ENCODE assay signal across 8 cellular contexts in genomic region chr12:47080725-47081502, GRCh38. TPM values are rescaled to one million over a fixed set of nuclear protein-coding genes. Genes with fewer than 3 reads are reported as not detected.
DNase-seq lines count a peak whose midpoint lies in the region; ATAC-seq and TF ChIP-seq lines count a peak whose summit lies in the region.

No MANE protein-coding gene starts in this region.

- peak overlapping the region; percentile 86 for H3K4me3 Mint-ChIP-seq in activated CD8-positive, alpha-beta memory T cell treated with anti-CD3 and anti-CD28 coated beads, Interleukin-2, amount 10 ng/mL, durations not matched to agents 7 days and 5 days

- no peak for TF ChIP-seq EP300 in stomach (IDR thresholded peaks at IDR 0.05)

- H3K27ac Mint-ChIP-seq in activated CD8-positive, alpha-beta memory T cell treated with anti-CD3 and anti-CD28 coated beads, Interleukin-2, amount 10 ng/mL, durations not matched to agents 7 days and 5 days: peak overlapping the region; percentile 80

- H3K36me3 ChIP-seq in stomach: no peaks in the 10 kb centered on the region

- H3K27ac ChIP-seq in epithelial cell of prostate: peak overlapping the region; percentile 94
- peak overlapping the region; percentile 22 to 92 (median 88) for H3K27ac ChIP-seq in stomach

- no peaks in the 10 kb centered on the region for H3K9me3 Mint-ChIP-seq in activated CD8-positive, alpha-beta memory T cell treated with anti-CD3 and anti-CD28 coated beads, Interleukin-2, amount 10 ng/mL, durations not matched to agents 7 days and 5 days (ENCODE audit: low read depth)

- no peak for TF ChIP-seq CTCF in stomach (IDR thresholded peaks at IDR 0.05)

- peaks cover 0 to 16% (median 0%) of the 10 kb centered on the region in 3 donors for H3K27me3 ChIP-seq in stomach

- WGBS in stomach, 5 donors: 17 to 26% (median 21%) methylated on average over 26 of the region's 26 CpGs

- no peaks in the 10 kb centered on the region for H3K9me3 ChIP-seq in stomach

- peaks cover 8 to 73% (median 36%) of the 10 kb centered on the region in 4 donors for H3K4me1 ChIP-seq in stomach

- TF ChIP-seq POLR2A in stomach (IDR thresholded peaks at IDR 0.05): no peak

- peaks cover 77% of the 10 kb centered on the region for H3K4me1 Mint-ChIP-seq in activated CD8-positive, alpha-beta memory T cell treated with anti-CD3 and anti-CD28 coated beads, Interleukin-2, amount 10 ng/mL, durations not matched to agents 7 days and 5 days

- intact Hi-C loops in stomach (cut with DNase I; ENCODE audit: low total_unique reads): loop anchor here (5.0 kb wide), 1 partner anchor 226 kb away; no protein-coding TSS in a partner anchor

- ATAC-seq in activated CD8-positive, alpha-beta memory T cell treated with anti-CD3 and anti-CD28 coated beads, Interleukin-2, amount 10 ng/mL, durations not matched to agents 7 days and 5 days: peak; percentile 55
- ATAC-seq in GM18867 (IDR thresholded peaks at IDR 0.05; ENCODE audit: unreplicated experiment) (no peak), GM19455 (IDR thresholded peaks at IDR 0.05; ENCODE audit: unreplicated experiment) (no peak)

- CTCF ChIA-PET in activated CD8-positive, alpha-beta memory T cell treated with anti-CD3 and anti-CD28 coated beads, Interleukin-2, amount 10 ng/mL, durations not matched to agents 7 days and 5 days (lab: Charles Lee): interaction anchor here (1.0 to 4.3 kb wide), 13 partner anchors 10 to 317 kb away, joined by 3 to 40 read pairs (median 6); no protein-coding TSS in a partner anchor

- H3K27me3 Mint-ChIP-seq in activated CD8-positive, alpha-beta memory T cell treated with anti-CD3 and anti-CD28 coated beads, Interleukin-2, amount 10 ng/mL, durations not matched to agents 7 days and 5 days: no peaks in the 10 kb centered on the region

- DNase-seq in DMS153 treated with DMSO at 0.1 percent for 48 hours (lab: John Stamatoyannopoulos, UW; ENCODE audit: unreplicated experiment) (peak; percentile 70), NCI-H1930 (lab: John Stamatoyannopoulos, UW) (peak; percentile 71 to 72), epithelial cell of prostate (ENCODE audit: low read depth, low spot score) (no peak), myocyte (ENCODE audit: low read depth) (peak; percentile 70), stomach (peak; percentile 50)
- peak; percentile 81 for DNase-seq in activated CD8-positive, alpha-beta memory T cell treated with anti-CD3 and anti-CD28 coated beads, Interleukin-2, amount 10 ng/mL, durations not matched to agents 7 days and 5 days

- peaks cover 11% of the 10 kb centered on the region for H3K36me3 Mint-ChIP-seq in activated CD8-positive, alpha-beta memory T cell treated with anti-CD3 and anti-CD28 coated beads, Interleukin-2, amount 10 ng/mL, durations not matched to agents 7 days and 5 days

- peak overlapping the region; percentile 72 to 92 (median 80) for H3K4me3 ChIP-seq in stomach

RNA-seq across cellular contexts. Expression of gene AMIGO2, which starts 1.2 kb away (rescaled TPM):
- 10 to 100 TPM; 11.6 to 14.2 TPM for total RNA-seq in activated CD8-positive, alpha-beta memory T cell treated with anti-CD3 and anti-CD28 coated beads, Interleukin-2, amount 10 ng/mL, durations not matched to agents 7 days and 5 days
- total RNA-seq in myocyte (13.1 and 16.6 TPM in 2 replicates), stomach (10 to 100 TPM in 1 of 5 donors, 1 to 10 TPM in 4; 2.0 to 10.5 (median 4.0) TPM)
- 294 TPM for polyA plus RNA-seq in myocyte (2012)
- 1 to 10 TPM; 1.6 to 4.0 (median 2.3) TPM for polyA plus RNA-seq in stomach

RNA-seq across cellular contexts. Expression of gene PCED1B, which starts 1.5 kb away (rescaled TPM):
- total RNA-seq in activated CD8-positive, alpha-beta memory T cell treated with anti-CD3 and anti-CD28 coated beads, Interleukin-2, amount 10 ng/mL, durations not matched to agents 7 days and 5 days: 10 to 100 TPM; 44.3 to 63.2 TPM
- total RNA-seq in myocyte (0.99 and 2.8 TPM in 2 replicates), stomach (1 to 10 TPM in 3 of 5 donors, under 1 TPM in 1, not detected in 1; 0.73 to 7.6 (median 5.2) TPM)
- polyA plus RNA-seq in myocyte (2012): 19.5 TPM
- polyA plus RNA-seq in stomach: 1 to 10 TPM; 1.4 to 2.4 (median 2.1) TPM

Comparison
In these comparisons a context has a peak if more than half of its experiments do, and no peak if none do; other contexts are left out.
1. RNA of gene PCED1B, which starts 1.5 kb away (total RNA-seq): 44.3 to 63.2 TPM in activated CD8-positive, alpha-beta memory T cell treated with anti-CD3 and anti-CD28 coated beads, Interleukin-2, amount 10 ng/mL, durations not matched to agents 7 days and 5 days; 0.73 to 7.6 TPM in stomach and 0.99 to 2.8 TPM in myocyte; every median in the first group is over 4 times any median in the second.